14 cellular contexts compared by ENCODE assay signal in genomic region chr15:39788108-39788507, GRCh38. TPM values are rescaled to one million over a fixed set of nuclear protein-coding genes. Genes with fewer than 3 reads are reported as not detected.
A peak's percentile ranks its signal among the peaks of the same experiment; 100 is the strongest.
DNase-seq lines count a peak whose midpoint lies in the region; ATAC-seq and TF ChIP-seq lines count a peak whose summit lies in the region.
"Had no signal": no experiment of that assay in that cellular context is flagged by ENCODE, and none has a peak within 500 bp of the region (broad histone marks: within the 10 kb centered on the region; RNA-seq: fewer than 3 reads in every experiment).

No MANE protein-coding gene starts in this region.

- no peaks in the 10 kb centered on the region for H3K79me1 ChIP-seq in neuronal stem cell (ENCODE audit: low read depth, low read length)

- peaks cover 9% of the 10 kb centered on the region for H3K79me2 ChIP-seq in OCI-LY3 (ENCODE audit: low read length)

- H3K9ac ChIP-seq in BLaER1 treated with 17β-estradiol and CSF1 and Interleukin-3, amounts not matched to agents 10 nM and 100 nM = peak overlapping the region in 3 of 11 experiments; percentile 4 to 27 (median 10); a peak in 2 of 22 replicates
- peak overlapping the region; percentile 34 for H3K9ac ChIP-seq in OCI-LY3 (ENCODE audit: low read length)
- H3K9ac ChIP-seq in neuronal stem cell (ENCODE audit: low read depth, low read length, poor library complexity) = no peak overlapping the region

- H3K23ac ChIP-seq in neuronal stem cell (ENCODE audit: low read depth, low read length, poor library complexity) = no peak overlapping the region

- no peak overlapping the region for H2BK5ac ChIP-seq in neuronal stem cell (ENCODE audit: low read length)

- no peaks in the 10 kb centered on the region for H3K27me3 ChIP-seq in BLaER1 treated with 17β-estradiol and CSF1 and Interleukin-3, amounts not matched to agents 10 nM and 100 nM
- H3K27me3 ChIP-seq in OCI-LY3 (ENCODE audit: low read depth, low read length) (no peaks in the 10 kb centered on the region), neuronal stem cell (ENCODE audit: control insufficient read depth in 3 of 3, insufficient read depth in 3 of 3, low read depth in 1 of 3, low read length in 3 of 3) (no peaks in the 10 kb centered on the region)
- H3K27me3 ChIP-seq: ascending aorta, esophagus muscularis mucosa, spleen had no signal

- no peak overlapping the region for H3K4ac ChIP-seq in neuronal stem cell (ENCODE audit: low read length)

- no peak for TF ChIP-seq CTCF in OCI-LY3 (IDR thresholded peaks at IDR 0.05; ENCODE audit: low read depth, low read length)

- no peak overlapping the region for H2BK12ac ChIP-seq in neuronal stem cell (ENCODE audit: low read length)

- no peak overlapping the region for H4K8ac ChIP-seq in neuronal stem cell (ENCODE audit: low read depth, low read length)

- no peak overlapping the region for H2AK5ac ChIP-seq in neuronal stem cell (ENCODE audit: low read depth, low read length)

- peak; percentile 58 for ATAC-seq in GM18520 (IDR thresholded peaks at IDR 0.05; ENCODE audit: unreplicated experiment)

- no peak overlapping the region for H3K14ac ChIP-seq in neuronal stem cell (ENCODE audit: low read length)

- no peak overlapping the region for H3K18ac ChIP-seq in neuronal stem cell (ENCODE audit: low read length)

- peaks cover 32 to 75% (median 62%) of the 10 kb centered on the region in 10 experiments for H3K4me1 ChIP-seq in BLaER1 treated with 17β-estradiol and CSF1 and Interleukin-3, amounts not matched to agents 10 nM and 100 nM
- peaks cover 39% of the 10 kb centered on the region for H3K4me1 ChIP-seq in OCI-LY3 (ENCODE audit: low read length)
- peaks cover 2 to 22% of the 10 kb centered on the region in 2 donors for H3K4me1 ChIP-seq in neuronal stem cell (ENCODE audit: control insufficient read depth in 2 of 2, insufficient read depth in 1 of 2, low read depth in 1 of 2, low read length in 2 of 2)

- no peaks in the 10 kb centered on the region for H4K20me1 ChIP-seq in BLaER1 treated with 17β-estradiol and CSF1 and Interleukin-3, amounts not matched to agents 10 nM and 100 nM
- H4K20me1 ChIP-seq in OCI-LY3 (ENCODE audit: insufficient read depth, low read length) = no peaks in the 10 kb centered on the region

- H3K36me3 ChIP-seq in BLaER1 treated with 17β-estradiol and CSF1 and Interleukin-3, amounts not matched to agents 10 nM and 100 nM = no peaks in the 10 kb centered on the region
- H3K36me3 ChIP-seq in OCI-LY3 (replicated peaks; ENCODE audit: low read depth, low read length) (no peaks in the 10 kb centered on the region), neuronal stem cell (replicated peaks in 1 of 2; ENCODE audit: control insufficient read depth in 2 of 2, insufficient read depth in 2 of 2, low read length in 2 of 2) (peaks cover 0 to 8% of the 10 kb centered on the region in 2 donors)
- H3K36me3 ChIP-seq: ascending aorta, esophagus muscularis mucosa, spleen had no signal

- no peak overlapping the region for H4K91ac ChIP-seq in neuronal stem cell (ENCODE audit: low read depth, low read length, poor library complexity)

- peak overlapping the region in 9 of 11 experiments; percentile 17 to 61 (median 42); a peak in 14 of 22 replicates for H3K4me2 ChIP-seq in BLaER1 treated with 17β-estradiol and CSF1 and Interleukin-3, amounts not matched to agents 10 nM and 100 nM
- H3K4me2 ChIP-seq in OCI-LY3 (ENCODE audit: low read length) (peak overlapping the region; percentile 85), neuronal stem cell (ENCODE audit: insufficient read depth, low read length, poor library complexity, severe bottlenecking) (no peak overlapping the region)

- no peak overlapping the region for H2BK120ac ChIP-seq in neuronal stem cell (ENCODE audit: low read depth, low read length)

- H3K4me3 ChIP-seq in BLaER1 treated with 17β-estradiol and CSF1 and Interleukin-3, amounts not matched to agents 10 nM and 100 nM = no peak overlapping the region
- H3K4me3 ChIP-seq in OCI-LY3 (ENCODE audit: low read length) (peak overlapping the region; percentile 51), neuronal stem cell (ENCODE audit: low read length in 2 of 2) (no peak overlapping the region)
- H3K4me3 ChIP-seq: ascending aorta, esophagus muscularis mucosa, spleen had no signal

- no peaks in the 10 kb centered on the region for H3K9me3 ChIP-seq in BLaER1 treated with 17β-estradiol and CSF1 and Interleukin-3, amounts not matched to agents 10 nM and 100 nM (replicated peaks in 1 of 11)
- H3K9me3 ChIP-seq in OCI-LY3 (ENCODE audit: insufficient read depth, low read length) = no peaks in the 10 kb centered on the region
- no peaks in the 10 kb centered on the region for H3K9me3 ChIP-seq in neuronal stem cell (replicated peaks in 1 of 2; ENCODE audit: control insufficient read depth in 2 of 2, insufficient read depth in 1 of 2, low read depth in 1 of 2, low read length in 2 of 2)
- H3K9me3 ChIP-seq: ascending aorta, Caco-2, esophagus muscularis mucosa, spleen had no signal

- WGBS in neuronal stem cell (ENCODE audit: extremely low coverage in 2 of 2, insufficient read length in 2 of 2, insufficient replicate concordance in 1 of 2), 2 donors = no CpG with 5 or more reads among the region's 4 CpGs

- H2BK15ac ChIP-seq in neuronal stem cell (ENCODE audit: low read length) = no peak overlapping the region

- H3K27ac ChIP-seq in BLaER1 treated with 17β-estradiol and CSF1 and Interleukin-3, amounts not matched to agents 10 nM and 100 nM = peak overlapping the region in 5 of 11 experiments; percentile 3 to 45 (median 33); a peak in 2 of 22 replicates
- peak overlapping the region; percentile 62 for H3K27ac ChIP-seq in OCI-LY3 (ENCODE audit: low read length)
- no peak overlapping the region for H3K27ac ChIP-seq in neuronal stem cell (replicated peaks; ENCODE audit: low read length)
- H3K27ac ChIP-seq: ascending aorta, spleen had no signal

- DNase-seq in glomerular visceral epithelial cell (ENCODE audit: extremely low spot score) (peak; percentile 21), cerebellar nuclear complex (lab: John Stamatoyannopoulos, UW) (no peak), neuronal stem cell (ENCODE audit: low spot score) (no peak), AG08396 (ENCODE audit: low spot score) (no peak), cerebellar cortex (ENCODE audit: low spot score) (no peak)
- DNase-seq: activated CD4-positive, alpha-beta T cell treated with anti-CD3 and anti-CD28 coated beads, Interleukin-2, amount 10 ng/mL, durations not matched to agents 24 days and 14 days; Caco-2; NCI-H510A treated with DMSO at 0.1 percent for 48 hours; spleen had no signal

- peak overlapping the region; percentile 32 for H2AFZ ChIP-seq in OCI-LY3 (ENCODE audit: low read depth, low read length)
- no peak overlapping the region for H2AFZ ChIP-seq in neuronal stem cell (ENCODE audit: low read length)

RNA-seq across cellular contexts. Expression of gene FSIP1, which starts 5.5 kb away (rescaled TPM):
- 1.3 TPM for polyA plus RNA-seq in neuronal stem cell (2013, experiment 1 of 2)
- polyA plus RNA-seq in neuronal stem cell (2013, experiment 2 of 2) = 1.1 TPM
